Comparison of ENCODE assay signal across 8 cellular contexts in the genomic region with DNA sequence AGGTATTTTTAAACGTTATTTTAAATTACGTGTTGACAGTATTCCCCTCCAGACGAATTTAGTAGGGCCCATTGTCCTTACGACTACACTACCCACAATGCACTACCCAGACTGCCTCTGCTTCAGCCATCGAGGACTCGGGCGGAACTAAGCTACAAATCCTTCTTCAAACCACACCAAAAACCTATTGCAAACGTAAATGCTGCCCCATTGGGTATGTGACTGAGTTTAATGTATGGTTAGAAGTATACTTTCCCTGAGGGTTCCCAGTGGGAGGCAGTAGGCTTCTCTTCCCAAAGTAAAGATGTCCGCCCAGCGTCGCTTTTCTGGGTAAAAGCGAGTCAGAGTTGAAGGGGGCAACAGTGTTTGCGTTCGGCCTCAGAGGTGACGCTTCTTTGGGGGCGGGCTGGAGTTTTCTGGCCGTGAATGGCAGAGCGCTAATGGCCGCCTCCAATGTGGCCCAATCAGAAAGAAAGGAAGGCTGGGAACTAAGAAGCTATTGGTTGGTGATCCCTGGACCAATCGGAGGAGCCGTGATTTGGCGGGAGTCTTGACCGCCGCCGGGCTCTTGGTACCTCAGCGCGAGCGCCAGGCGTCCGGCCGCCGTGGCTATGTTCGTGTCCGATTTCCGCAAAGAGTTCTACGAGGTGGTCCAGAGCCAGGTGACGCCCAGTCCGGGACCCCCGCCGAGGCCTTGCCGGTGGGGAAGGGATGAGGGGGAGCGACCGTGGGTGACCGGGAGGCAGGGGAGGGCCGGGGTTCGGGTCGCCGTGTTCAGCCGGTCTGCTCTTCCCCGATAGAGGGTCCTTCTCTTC.
A peak's percentile ranks its signal among the peaks of the same experiment; 100 is the strongest.
DNase-seq lines count a peak whose midpoint lies in the region; ATAC-seq and FAIRE-seq lines count a peak whose summit lies in the region.

A gene with protein sequence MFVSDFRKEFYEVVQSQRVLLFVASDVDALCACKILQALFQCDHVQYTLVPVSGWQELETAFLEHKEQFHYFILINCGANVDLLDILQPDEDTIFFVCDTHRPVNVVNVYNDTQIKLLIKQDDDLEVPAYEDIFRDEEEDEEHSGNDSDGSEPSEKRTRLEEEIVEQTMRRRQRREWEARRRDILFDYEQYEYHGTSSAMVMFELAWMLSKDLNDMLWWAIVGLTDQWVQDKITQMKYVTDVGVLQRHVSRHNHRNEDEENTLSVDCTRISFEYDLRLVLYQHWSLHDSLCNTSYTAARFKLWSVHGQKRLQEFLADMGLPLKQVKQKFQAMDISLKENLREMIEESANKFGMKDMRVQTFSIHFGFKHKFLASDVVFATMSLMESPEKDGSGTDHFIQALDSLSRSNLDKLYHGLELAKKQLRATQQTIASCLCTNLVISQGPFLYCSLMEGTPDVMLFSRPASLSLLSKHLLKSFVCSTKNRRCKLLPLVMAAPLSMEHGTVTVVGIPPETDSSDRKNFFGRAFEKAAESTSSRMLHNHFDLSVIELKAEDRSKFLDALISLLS (plus strand): TSS at position 563 of the 815 bp plus-strand sequence. CDS start 49 bp downstream, at position 612.

- H3K27ac Mint-ChIP-seq in effector memory CD8-positive, alpha-beta T cell, result peak within 1 kb of the TSS; percentile 99

- ATAC-seq in GM21367 (IDR thresholded peaks at IDR 0.05; ENCODE audit: unreplicated experiment), result peak; percentile 77
- peak; percentile 89 for ATAC-seq in effector memory CD8-positive, alpha-beta T cell (replicated peaks)

- FAIRE-seq in HTR-8/SVneo (lab: Jason Lieb, UNC), result peak; percentile 20

- DNase-seq in COLO829 (ENCODE audit: low spot score) (peak; percentile 97), HTR-8/SVneo (ENCODE audit: insufficient read length, low spot score) (peak; percentile 93), NOMO-1 treated with dmso at 0.1 percent for 144 hours (lab: John Stamatoyannopoulos, UW; ENCODE audit: unreplicated experiment) (peak; percentile 100), medulla oblongata (ENCODE audit: extremely low spot score) (peak; percentile 99)
- peak; percentile 72 to 85 (median 77) for DNase-seq in activated CD8-positive, alpha-beta memory T cell treated with anti-CD3 and anti-CD28 coated beads for 48 hours (ENCODE audit: low read depth in 2 of 3, low spot score in 2 of 3)
- peak; percentile 90 to 92 (median 90) for DNase-seq in effector memory CD8-positive, alpha-beta T cell
- peak; percentile 88 for DNase-seq in stimulated activated CD8-positive, alpha-beta memory T cell treated with anti-CD3 and anti-CD28 coated beads, Interleukin-12 subunit alpha, Interleukin-12 subunit beta, amount 100 ng/mL, for 1 hour (ENCODE audit: low read depth)

- peak within 1 kb of the TSS; percentile 88 to 95 for H3K4me3 Mint-ChIP-seq in effector memory CD8-positive, alpha-beta T cell

- no peaks in the 10 kb centered on the region for H3K9me3 Mint-ChIP-seq in effector memory CD8-positive, alpha-beta T cell

- peaks cover 23 to 28% of the 10 kb centered on the region in 2 donors for H3K4me1 Mint-ChIP-seq in effector memory CD8-positive, alpha-beta T cell (ENCODE audit: low read depth in 2 of 2)

- peaks cover 11% of the 10 kb centered on the region for H3K36me3 Mint-ChIP-seq in effector memory CD8-positive, alpha-beta T cell (ENCODE audit: insufficient read depth)

- H3K27me3 Mint-ChIP-seq in effector memory CD8-positive, alpha-beta T cell, result no peaks in the 10 kb centered on the region

Comparison
In these comparisons a context has a peak if more than half of its experiments do, and no peak if none do; other contexts are left out.
1. Peak in every context shown above with its lines: DNase-seq and ATAC-seq.